In the genomic region with DNA sequence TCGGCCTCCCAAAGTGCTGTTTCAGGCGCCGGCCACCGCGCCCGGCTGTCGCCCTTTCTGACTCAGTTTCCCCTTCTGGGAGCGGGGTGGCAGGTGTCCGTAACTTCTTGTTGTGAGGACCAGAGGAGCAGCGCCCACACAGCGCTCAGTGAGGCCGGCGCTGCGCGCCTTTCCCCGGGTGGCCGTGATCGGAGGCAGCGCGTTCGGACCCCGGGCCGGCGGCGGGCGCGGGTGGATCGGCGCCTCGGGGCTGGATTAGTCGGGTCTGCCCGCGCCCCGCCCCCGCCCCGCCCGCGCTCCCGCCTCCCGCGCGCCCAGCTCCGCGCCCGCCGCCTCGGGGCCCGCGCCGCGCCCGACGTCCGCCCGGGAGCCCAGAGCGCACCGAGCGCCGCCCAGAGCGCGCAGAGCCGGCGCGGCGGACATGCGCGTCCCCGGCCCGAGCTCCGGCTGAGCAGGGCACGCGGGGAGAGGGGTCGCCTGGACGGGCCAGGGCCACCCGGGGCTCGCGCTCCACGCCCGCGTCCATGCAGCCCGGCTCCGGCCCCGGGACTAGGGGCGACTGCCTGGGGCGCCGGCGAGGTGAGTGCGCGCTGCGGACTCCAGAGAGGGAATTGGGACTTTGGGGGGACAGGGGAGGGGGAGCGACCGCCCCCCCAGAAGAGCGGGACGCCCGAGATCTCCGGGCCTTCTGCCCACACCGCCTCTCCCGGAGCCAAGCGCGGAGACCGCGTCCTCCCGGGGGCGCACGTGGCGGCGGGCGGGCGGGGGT, we compare ENCODE assay signal across 8 cellular contexts. TPM values are rescaled to one million over a fixed set of nuclear protein-coding genes. Genes with fewer than 3 reads are reported as not detected.
DNase-seq lines count a peak whose midpoint lies in the region; FAIRE-seq and TF ChIP-seq lines count a peak whose summit lies in the region.

No MANE protein-coding gene starts in this region.

- H3K36me3 ChIP-seq in stomach, result peaks cover 0 to 6% (median under 1%) of the 10 kb centered on the region in 4 donors

- TF ChIP-seq EP300 in stomach (IDR thresholded peaks at IDR 0.05), result no peak

- FAIRE-seq in GM12892 (lab: Jason Lieb, UNC), result no peak

- H3K4me3 ChIP-seq in AG04450 (ENCODE audit: low read depth, low read length) (peak overlapping the region; percentile 69), stomach (peak overlapping the region; percentile 64 to 89 (median 67))

- H3K27me3 ChIP-seq in AG04450 (ENCODE audit: control insufficient read depth, insufficient read depth, low read length) (no peaks in the 10 kb centered on the region), stomach (peaks cover 0 to 21% (median 0%) of the 10 kb centered on the region in 3 donors)

- intact Hi-C loops in stomach (cut with DNase I; ENCODE audit: low total_unique reads), result no loop called here

- peaks cover 21 to 36% (median 31%) of the 10 kb centered on the region in 4 donors for H3K4me1 ChIP-seq in stomach

- H3K9me3 ChIP-seq in AG04450 (ENCODE audit: control insufficient read depth, insufficient read depth, low read length), result peaks cover 3% of the 10 kb centered on the region; the same call in 1 of the 2 replicates
- no peaks in the 10 kb centered on the region for H3K9me3 ChIP-seq in stomach

- DNase-seq in AG04450 (ENCODE audit: low read depth, low spot score), result no peak
- peak; percentile 63 for DNase-seq in GM12892 (ENCODE audit: insufficient read length)
- peak; percentile 43 to 71 for DNase-seq in NCI-H1930 (lab: John Stamatoyannopoulos, UW)
- DNase-seq in activated CD4-positive, alpha-beta T cell treated with anti-CD3 and anti-CD28 coated beads for 4 hours, result peak; percentile 17 to 28
- peak; percentile 88 for DNase-seq in epidermal melanocyte (ENCODE audit: insufficient read length, low spot score)
- DNase-seq in midbrain (lab: John Stamatoyannopoulos, UW), result peak; percentile 31
- DNase-seq in stomach, result peak; percentile 49
- no peak for DNase-seq in NK-92 treated with Interleukin-12 subunit alpha and Interleukin-12 subunit beta, amount 100 ng/mL, for 24 hours (lab: John Stamatoyannopoulos, UW)

- TF ChIP-seq POLR2A in GM12892 (IDR thresholded peaks at IDR 0.05; ENCODE audit: low read depth, low read length) (peak; percentile 33; the same call in 1 of the 2 replicates), stomach (IDR thresholded peaks at IDR 0.05) (no peak)

- H3K27ac ChIP-seq in AG04450 (ENCODE audit: low read depth, low read length), result no peak overlapping the region
- H3K27ac ChIP-seq in stomach, result peak overlapping the region in 4 of 5 donors; percentile 19 to 64 (median 46)

- CTCF ChIA-PET in AG04450 (lab: Charles Lee), result no interaction called here

- no peak for TF ChIP-seq CTCF in AG04450 (IDR thresholded peaks at IDR 0.05; ENCODE audit: low read depth, low read length)
- TF ChIP-seq CTCF in stomach (IDR thresholded peaks at IDR 0.05), result no peak

- POLR2A ChIA-PET in AG04450 (lab: Yijun Ruan, JAX), result interaction anchor here (0.6 kb wide), 1 partner anchor 734 kb away, joined by 3 read pairs; no protein-coding TSS in a partner anchor

- WGBS in stomach, 5 donors, result 0 to 3% (median 1%) methylated on average over 8 to 109 of the region's 109 CpGs

RNA-seq across cellular contexts. Expression of gene LRCOL1, which starts 50.5 kb away (rescaled TPM):
- polyA plus RNA-seq in AG04450 (2011; rRNA removed) (0.11 and 0.35 TPM in 2 replicates), stomach (under 1 TPM in 1 of 3 donors, not detected in 2; 0.60 TPM)
- polyA minus RNA-seq in AG04450 (2011; rRNA and poly(A)+ RNA removed), result not detected in 2 replicates
- not detected for polyA plus RNA-seq in GM12892 (2012; ENCODE audit: missing spikeins)
- not detected for total RNA-seq in stomach

RNA-seq across cellular contexts. Expression of gene P2RX2, which starts 58.7 kb away (rescaled TPM):
- not detected in 2 replicates for polyA plus RNA-seq in AG04450 (2011; rRNA removed)
- not detected in 2 replicates for polyA minus RNA-seq in AG04450 (2011; rRNA and poly(A)+ RNA removed)
- not detected for polyA plus RNA-seq in GM12892 (2012; ENCODE audit: missing spikeins)
- total RNA-seq in stomach, result not detected
- under 1 TPM in 2 of 3 donors, not detected in 1; 0.19 to 0.78 TPM for polyA plus RNA-seq in stomach

Comparison
In these comparisons a context has a peak if more than half of its experiments do, and no peak if none do; other contexts are left out.
1. DNase-seq: peak in GM12892 (single experiment), NCI-H1930 (2 of 2), activated CD4-positive, alpha-beta T cell treated with anti-CD3 and anti-CD28 coated beads for 4 hours (2 of 2), epidermal melanocyte (single experiment), midbrain (single experiment) and stomach (single experiment); none in AG04450 (single experiment) and NK-92 treated with Interleukin-12 subunit alpha and Interleukin-12 subunit beta, amount 100 ng/mL, for 24 hours (single experiment).